1 cellular context compared by ENCODE assay signal in genomic region chr11:12541588-12542151, GRCh38.
TF ChIP-seq lines count a peak whose summit lies in the region.

No MANE protein-coding gene starts in this region.

TF ChIP-seq in H1, 55 proteins besides CTCF, POLR2A, EP300 and RAD21:
- no peak for TF ChIP-seq RFX5 (IDR thresholded peaks at IDR 0.05; ENCODE audit: borderline replicate concordance, low read depth, low read length)
- no peak for TF ChIP-seq JUN (IDR thresholded peaks at IDR 0.05; ENCODE audit: low read depth, low read length)
- TF ChIP-seq CEBPB (IDR thresholded peaks at IDR 0.05; ENCODE audit: low read depth, low read length), result no peak
- TF ChIP-seq TEAD4 (IDR thresholded peaks at IDR 0.05; ENCODE audit: low read depth, low read length), result no peak
- no peak for TF ChIP-seq BRCA1 (IDR thresholded peaks at IDR 0.05; ENCODE audit: low read depth, low read length)
- TF ChIP-seq KDM5A (IDR thresholded peaks at IDR 0.05; ENCODE audit: low read length), result no peak
- no peak for TF ChIP-seq ASH2L (IDR thresholded peaks at IDR 0.05; ENCODE audit: low read length)
- no peak for TF ChIP-seq GTF2F1 (IDR thresholded peaks at IDR 0.05; ENCODE audit: borderline replicate concordance, low read depth, low read length)
- no peak for TF ChIP-seq CREB1 (IDR thresholded peaks at IDR 0.05)
